8 cellular contexts compared by ENCODE assay signal in the genomic region with DNA sequence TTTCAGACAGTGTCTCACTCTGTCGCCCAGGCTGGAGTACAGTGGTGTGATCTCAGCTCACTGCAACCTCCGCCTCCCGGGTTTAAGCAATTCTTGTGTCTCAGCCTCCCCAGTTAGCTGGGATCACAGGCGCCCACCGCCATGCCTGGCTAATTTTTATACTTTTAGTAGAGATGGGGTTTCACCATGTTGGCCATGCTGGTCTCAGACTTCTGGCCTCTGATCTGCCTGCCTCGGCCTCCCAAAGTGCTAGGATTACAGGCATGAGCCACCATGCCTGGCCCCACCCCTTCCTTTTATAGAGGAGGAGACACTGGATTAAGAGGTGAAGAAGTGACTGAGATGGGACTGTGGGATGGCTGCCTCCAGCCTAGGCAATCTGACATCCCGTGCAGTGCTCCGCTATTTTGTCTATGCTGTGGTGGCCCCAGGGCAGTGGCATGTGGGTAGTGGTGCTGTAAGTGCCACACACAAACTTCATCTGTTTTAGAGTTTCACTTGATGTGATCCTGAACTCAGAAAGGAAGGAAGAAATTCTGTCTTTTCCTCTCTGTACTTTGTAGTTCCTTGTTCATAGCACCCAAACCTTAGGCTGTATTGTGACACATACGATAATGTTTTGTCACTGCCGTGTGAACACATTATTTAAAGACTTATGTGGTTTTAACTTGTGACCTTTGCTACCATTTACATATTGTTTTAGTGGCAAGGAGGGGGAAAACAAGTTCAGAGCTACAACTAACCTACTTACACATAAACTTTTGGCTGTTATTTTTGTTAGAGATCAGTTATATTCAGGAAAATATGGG.
DNase-seq lines count a peak whose midpoint lies in the region; ATAC-seq lines count a peak whose summit lies in the region.

No MANE protein-coding gene starts in this region.

- H3K4me3 ChIP-seq in SK-N-MC, result no peak overlapping the region

- H3K9ac ChIP-seq in SK-N-MC (ENCODE audit: insufficient read length), result no peak overlapping the region

- no peaks in the 10 kb centered on the region for H3K9me3 ChIP-seq in SK-N-MC (ENCODE audit: low read depth, low read length)

- H3K36me3 ChIP-seq in SK-N-MC (ENCODE audit: insufficient read depth, low read length), result no peaks in the 10 kb centered on the region

- DNase-seq in SK-N-MC (ENCODE audit: low read depth, low spot score), result no peak
- peak; percentile 11 for DNase-seq in midbrain (lab: John Stamatoyannopoulos, UW)
- DNase-seq in NCI-H510A (lab: John Stamatoyannopoulos, UW), result no peak
- no peak for DNase-seq in NCI-H2171 (lab: John Stamatoyannopoulos, UW)
- no peak for DNase-seq in NCI-H345 (lab: John Stamatoyannopoulos, UW)
- no peak for DNase-seq in GM19238 (ENCODE audit: insufficient read length, low spot score)

- peak overlapping the region; percentile 43; the same call in 1 of the 2 replicates for H3K27ac ChIP-seq in SK-N-MC

- peak; percentile 82 for ATAC-seq in GM18867 (IDR thresholded peaks at IDR 0.05; ENCODE audit: unreplicated experiment)
- ATAC-seq in HG02870 (IDR thresholded peaks at IDR 0.05; ENCODE audit: unreplicated experiment), result peak; percentile 59
